Comparison of ENCODE assay signal across 15 cellular contexts in genomic region chr14:56138987-56139386, GRCh38.
"Had no signal": no experiment of that assay in that cellular context is flagged by ENCODE, and none has a peak within 500 bp of the region (broad histone marks: within the 10 kb centered on the region; RNA-seq: fewer than 3 reads in every experiment).

No MANE protein-coding gene starts in this region.

- ATAC-seq: gastroesophageal sphincter; left ventricle myocardium superior; psoas muscle; right lobe of liver; stimulated activated memory B cell treated with anti-CD40 and anti-IgM and Interleukin-4, amounts not matched to agents 10 μg/mL and 1 μg/mL and 100 μg/mL, for 72 hours had no signal

- H3K9me3 ChIP-seq: adrenal gland, gastroesophageal sphincter, psoas muscle, right lobe of liver, transverse colon had no signal

- H3K27ac ChIP-seq: adrenal gland, epithelial cell of prostate, gastroesophageal sphincter, psoas muscle, right lobe of liver, transverse colon had no signal

- DNase-seq: activated CD4-positive, alpha-beta T cell treated with anti-CD3 and anti-CD28 coated beads, Interleukin-2, amount 10 ng/mL, durations not matched to agents 24 days and 14 days; activated naive CD4-positive, alpha-beta T cell treated with anti-CD3 and anti-CD28 coated beads, Interleukin-2, amount 50 U/mL, for 16 hours; adrenal gland; effector memory CD4-positive, alpha-beta T cell; kidney; left ventricle myocardium superior; mesenchymal stem cell; psoas muscle; right lobe of liver; stimulated activated CD4-positive, alpha-beta T cell treated with anti-CD3 and anti-CD28 coated beads, Interleukin-1b, Interleukin-23, amount 100 ng/mL, for 48 hours; T-helper 9 cell; transverse colon had no signal

- H3K27me3 ChIP-seq: adrenal gland, gastroesophageal sphincter, right lobe of liver, transverse colon had no signal

- H3K36me3 ChIP-seq: adrenal gland, gastroesophageal sphincter, right lobe of liver, transverse colon had no signal

- H3K4me3 ChIP-seq: adrenal gland, gastroesophageal sphincter, psoas muscle, right lobe of liver, transverse colon had no signal

- H3K4me1 ChIP-seq: adrenal gland, psoas muscle, right lobe of liver had no signal
